Comparison of ENCODE assay signal across 1 cellular context in the genomic region with DNA sequence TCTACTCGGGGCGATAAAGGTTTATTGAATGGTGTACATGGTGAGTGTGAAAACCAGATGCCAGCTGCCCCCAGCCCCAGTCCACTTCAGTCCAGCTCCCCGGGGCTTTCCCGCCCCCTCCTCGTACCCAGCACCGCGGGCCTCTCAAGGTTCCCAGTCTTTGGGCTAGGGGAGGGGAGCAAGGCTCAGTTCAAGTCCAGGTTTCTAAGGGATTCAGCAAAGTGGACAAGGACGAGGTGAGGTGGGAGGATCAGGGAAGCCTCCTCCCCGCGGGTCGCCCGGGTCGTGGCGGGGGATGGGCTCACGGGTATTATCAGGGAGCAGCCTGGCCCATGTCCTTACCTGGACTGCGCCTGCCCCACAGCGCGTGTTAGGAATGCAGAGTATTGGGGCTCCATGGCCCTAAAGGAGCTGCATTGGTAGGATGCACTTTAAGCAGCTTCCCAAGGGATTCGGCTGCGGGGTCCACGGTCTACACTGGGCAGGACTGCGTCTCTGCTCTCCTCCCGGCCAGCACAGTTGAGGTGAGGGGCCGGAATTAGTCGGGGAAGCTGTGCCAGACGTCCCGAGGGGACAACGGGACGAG.
A peak's percentile ranks its signal among the peaks of the same experiment; 100 is the strongest.
TF ChIP-seq lines count a peak whose summit lies in the region.

No MANE protein-coding gene starts in this region.

TF ChIP-seq in GM12878, 131 proteins besides CTCF, POLR2A, EP300 and RAD21:
- TF ChIP-seq CBX5 (IDR thresholded peaks at IDR 0.05; ENCODE audit: low read depth) (0 out of 2 replicates have a peak, but pooled peaks have one; percentile 8), SIX5 (IDR thresholded peaks at IDR 0.05; ENCODE audit: low read depth, low read length, severe bottlenecking) (no peak), GATAD2B (conservative IDR thresholded peaks at IDR 0.05; ENCODE audit: low read depth) (no peak), BACH1 (IDR thresholded peaks at IDR 0.05; ENCODE audit: borderline replicate concordance) (no peak), CUX1 (IDR thresholded peaks at IDR 0.05; ENCODE audit: insufficient replicate concordance, low read depth, low read length) (no peak), PML (IDR thresholded peaks at IDR 0.05; ENCODE audit: low read length) (peak; percentile 20; the same call in 1 of the 2 replicates), ZNF274 (IDR thresholded peaks at IDR 0.05; ENCODE audit: insufficient read depth, insufficient read length) (no peak), EGR1 (IDR thresholded peaks at IDR 0.05; ENCODE audit: borderline replicate concordance in 1 of 2, low read depth in 2 of 2, low read length in 2 of 2) (no peak), GABPA (IDR thresholded peaks at IDR 0.05; ENCODE audit: low read depth) (no peak), FOS (IDR thresholded peaks at IDR 0.05; ENCODE audit: borderline replicate concordance, extremely low read depth, insufficient read length) (no peak), ZBTB33 (IDR thresholded peaks at IDR 0.05) (no peak), NR2F1 (conservative IDR thresholded peaks at IDR 0.05) (peak; percentile 15; the same call in 1 of the 2 replicates), SMARCA5 (IDR thresholded peaks at IDR 0.05) (no peak), PBX3 (IDR thresholded peaks at IDR 0.05; ENCODE audit: insufficient replicate concordance, low read depth, low read length) (no peak), CREM (IDR thresholded peaks at IDR 0.05; ENCODE audit: low read depth) (no peak), MXI1 (IDR thresholded peaks at IDR 0.05; ENCODE audit: low read depth, low read length) (no peak), FOXK2 (IDR thresholded peaks at IDR 0.05) (no peak), MEF2B (IDR thresholded peaks at IDR 0.05; ENCODE audit: partially characterized antibody, poor library complexity, severe bottlenecking) (peak; percentile 66), ZNF687 (IDR thresholded peaks at IDR 0.05) (no peak), HDAC2 (IDR thresholded peaks at IDR 0.05) (no peak), ZNF207 (IDR thresholded peaks at IDR 0.05; ENCODE audit: borderline replicate concordance) (no peak), POLR2AphosphoS2 (IDR thresholded peaks at IDR 0.05; ENCODE audit: low read depth, low read length) (no peak), HDGF (IDR thresholded peaks at IDR 0.05) (peak; percentile 57; the same call in 1 of the 2 replicates), EZH2 (IDR thresholded peaks at IDR 0.05; ENCODE audit: borderline replicate concordance, control insufficient read depth, low read depth, low read length) (no peak)
